1 cellular context compared by ENCODE assay signal in the genomic region with DNA sequence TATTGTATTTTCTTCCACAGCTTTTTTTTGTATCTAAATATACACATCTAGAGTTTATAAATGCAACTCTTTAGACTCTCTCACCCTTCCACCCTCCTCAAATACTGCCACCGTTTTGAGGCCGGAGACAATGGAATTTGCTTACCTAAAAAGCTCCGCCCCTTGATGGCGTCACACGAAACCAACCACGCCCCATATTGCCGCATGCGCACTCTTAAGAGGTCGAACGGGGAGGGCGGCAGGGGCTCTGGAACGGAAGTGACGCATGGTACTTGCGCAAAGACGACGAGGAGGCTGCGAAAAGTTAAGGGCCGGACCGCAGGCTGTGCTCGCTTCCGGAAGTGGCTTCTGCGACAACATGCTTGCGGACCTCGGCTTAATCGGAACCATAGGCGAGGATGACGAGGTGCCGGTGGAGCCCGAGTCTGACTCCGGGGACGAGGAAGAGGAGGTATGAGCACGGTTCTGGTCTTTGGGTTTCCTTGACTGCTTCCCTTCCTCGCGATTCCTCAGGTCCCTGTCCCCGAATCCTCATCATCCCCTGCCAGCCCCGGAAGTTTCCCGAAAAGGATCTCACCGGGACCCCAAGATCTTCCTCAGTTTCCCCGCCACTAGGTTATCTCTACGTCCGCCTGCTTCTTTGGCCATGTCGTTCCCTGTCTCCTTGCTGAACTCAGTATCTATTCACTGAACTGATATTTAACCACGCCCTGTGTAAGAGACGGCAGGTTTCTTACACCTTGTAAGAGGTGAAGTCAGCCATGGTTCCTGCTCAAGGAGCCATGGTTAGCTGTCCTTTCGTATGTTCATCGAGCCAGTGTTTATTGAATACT.
TF ChIP-seq lines count a peak whose summit lies in the region.

TSS of gene DDX27 (plus strand) at position 326 of the 833 bp plus-strand sequence. CDS start at position 359, 33 bp downstream.

TF ChIP-seq in SK-N-SH, 30 proteins besides CTCF, POLR2A, EP300 and RAD21 (continued from another document):
- TF ChIP-seq NFIC (IDR thresholded peaks at IDR 0.05; ENCODE audit: borderline replicate concordance) (no peak), YY1 (IDR thresholded peaks at IDR 0.05; ENCODE audit: low read depth) (no peak), MXI1 (IDR thresholded peaks at IDR 0.05; ENCODE audit: low read depth, low read length) (peak; percentile 97), FOSL2 (IDR thresholded peaks at IDR 0.05; ENCODE audit: borderline replicate concordance, low read depth) (no peak), FOXM1 (IDR thresholded peaks at IDR 0.05; ENCODE audit: low read depth) (no peak), RFX5 (IDR thresholded peaks at IDR 0.05; ENCODE audit: low read length) (no peak), TAF1 (IDR thresholded peaks at IDR 0.05; ENCODE audit: borderline replicate concordance, low read depth, low read length) (peak; percentile 69; the same call in 1 of the 2 replicates), TCF12 (IDR thresholded peaks at IDR 0.05) (no peak), GATA2 (CRISPR knock-in tag; IDR thresholded peaks at IDR 0.05) (no peak), TEAD4 (IDR thresholded peaks at IDR 0.05; ENCODE audit: borderline replicate concordance, insufficient read depth) (no peak), GABPA (IDR thresholded peaks at IDR 0.05; ENCODE audit: low read depth) (peak; percentile 90), CHD2 (IDR thresholded peaks at IDR 0.05; ENCODE audit: low read length, partially characterized antibody) (peak; percentile 16), SIN3A (IDR thresholded peaks at IDR 0.05; ENCODE audit: borderline replicate concordance, low read depth, low read length) (0 out of 2 replicates have a peak, but pooled peaks have one; percentile 46), EZH2phosphoT487 (IDR thresholded peaks at IDR 0.05; ENCODE audit: borderline replicate concordance, low read depth) (no peak), ELF1 (IDR thresholded peaks at IDR 0.05) (peak; percentile 87), JUND (IDR thresholded peaks at IDR 0.05) (no peak)
- TF ChIP-seq, protein P1, sequence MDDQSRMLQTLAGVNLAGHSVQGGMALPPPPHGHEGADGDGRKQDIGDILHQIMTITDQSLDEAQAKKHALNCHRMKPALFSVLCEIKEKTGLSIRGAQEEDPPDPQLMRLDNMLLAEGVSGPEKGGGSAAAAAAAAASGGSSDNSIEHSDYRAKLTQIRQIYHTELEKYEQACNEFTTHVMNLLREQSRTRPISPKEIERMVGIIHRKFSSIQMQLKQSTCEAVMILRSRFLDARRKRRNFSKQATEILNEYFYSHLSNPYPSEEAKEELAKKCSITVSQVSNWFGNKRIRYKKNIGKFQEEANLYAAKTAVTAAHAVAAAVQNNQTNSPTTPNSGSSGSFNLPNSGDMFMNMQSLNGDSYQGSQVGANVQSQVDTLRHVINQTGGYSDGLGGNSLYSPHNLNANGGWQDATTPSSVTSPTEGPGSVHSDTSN (IDR thresholded peaks at IDR 0.05) = no peak
- TF ChIP-seq, protein P2, sequence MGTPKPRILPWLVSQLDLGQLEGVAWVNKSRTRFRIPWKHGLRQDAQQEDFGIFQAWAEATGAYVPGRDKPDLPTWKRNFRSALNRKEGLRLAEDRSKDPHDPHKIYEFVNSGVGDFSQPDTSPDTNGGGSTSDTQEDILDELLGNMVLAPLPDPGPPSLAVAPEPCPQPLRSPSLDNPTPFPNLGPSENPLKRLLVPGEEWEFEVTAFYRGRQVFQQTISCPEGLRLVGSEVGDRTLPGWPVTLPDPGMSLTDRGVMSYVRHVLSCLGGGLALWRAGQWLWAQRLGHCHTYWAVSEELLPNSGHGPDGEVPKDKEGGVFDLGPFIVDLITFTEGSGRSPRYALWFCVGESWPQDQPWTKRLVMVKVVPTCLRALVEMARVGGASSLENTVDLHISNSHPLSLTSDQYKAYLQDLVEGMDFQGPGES (IDR thresholded peaks at IDR 0.05; ENCODE audit: low read depth, low read length) = no peak
- TF ChIP-seq, protein P3, sequence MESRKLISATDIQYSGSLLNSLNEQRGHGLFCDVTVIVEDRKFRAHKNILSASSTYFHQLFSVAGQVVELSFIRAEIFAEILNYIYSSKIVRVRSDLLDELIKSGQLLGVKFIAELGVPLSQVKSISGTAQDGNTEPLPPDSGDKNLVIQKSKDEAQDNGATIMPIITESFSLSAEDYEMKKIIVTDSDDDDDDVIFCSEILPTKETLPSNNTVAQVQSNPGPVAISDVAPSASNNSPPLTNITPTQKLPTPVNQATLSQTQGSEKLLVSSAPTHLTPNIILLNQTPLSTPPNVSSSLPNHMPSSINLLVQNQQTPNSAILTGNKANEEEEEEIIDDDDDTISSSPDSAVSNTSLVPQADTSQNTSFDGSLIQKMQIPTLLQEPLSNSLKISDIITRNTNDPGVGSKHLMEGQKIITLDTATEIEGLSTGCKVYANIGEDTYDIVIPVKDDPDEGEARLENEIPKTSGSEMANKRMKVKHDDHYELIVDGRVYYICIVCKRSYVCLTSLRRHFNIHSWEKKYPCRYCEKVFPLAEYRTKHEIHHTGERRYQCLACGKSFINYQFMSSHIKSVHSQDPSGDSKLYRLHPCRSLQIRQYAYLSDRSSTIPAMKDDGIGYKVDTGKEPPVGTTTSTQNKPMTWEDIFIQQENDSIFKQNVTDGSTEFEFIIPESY (IDR thresholded peaks at IDR 0.05; ENCODE audit: borderline replicate concordance, low read depth) = no peak
